Comparison of ENCODE assay signal across 8 cellular contexts in the genomic region with DNA sequence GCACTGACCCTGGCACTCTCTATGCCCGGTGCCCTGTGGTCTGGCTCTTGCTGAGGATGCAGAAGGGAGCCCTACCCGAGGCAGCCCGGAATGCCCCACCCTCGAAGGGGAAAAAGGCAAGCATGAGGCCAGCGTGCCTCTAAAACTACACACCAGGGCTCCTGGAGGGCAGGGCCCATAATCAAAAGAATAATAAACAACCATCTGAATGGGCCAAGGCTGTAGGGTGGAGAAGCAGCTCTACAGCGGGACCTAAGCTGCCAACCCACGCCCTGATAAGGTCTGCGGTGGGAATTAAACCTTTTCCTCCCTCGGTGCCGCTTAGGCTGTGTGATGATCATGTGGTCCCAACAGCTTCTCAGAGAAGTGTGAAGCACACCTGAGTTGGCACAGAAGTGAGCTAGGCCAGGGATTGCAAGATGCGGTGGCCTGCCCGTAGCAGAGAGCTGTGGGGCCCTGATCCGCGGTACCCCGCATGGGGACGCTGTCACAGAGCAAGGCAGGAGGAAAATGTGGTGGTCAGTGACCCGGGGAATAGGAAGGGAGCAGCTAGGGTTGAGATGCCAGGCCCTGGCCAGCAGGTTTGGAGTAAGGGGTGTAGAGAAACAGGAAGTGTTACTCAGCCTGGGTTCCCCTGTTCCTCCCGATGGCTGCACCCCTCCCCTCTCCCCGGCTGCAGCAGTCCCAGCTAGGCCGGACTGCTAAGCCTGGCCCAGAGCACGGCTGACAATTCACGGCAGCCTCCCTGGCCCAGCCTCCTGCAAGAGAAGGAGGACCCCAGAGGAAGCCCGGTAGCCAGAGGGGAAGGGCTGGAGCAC. TPM values are rescaled to one million over a fixed set of nuclear protein-coding genes. Genes with fewer than 3 reads are reported as not detected.
DNase-seq lines count a peak whose midpoint lies in the region; ATAC-seq and TF ChIP-seq lines count a peak whose summit lies in the region.

No MANE protein-coding gene starts in this region.

- H3K9ac ChIP-seq in mucosa of stomach (ENCODE audit: low read length) = peak overlapping the region; percentile 52

- H3K27ac ChIP-seq in adrenal gland = peak overlapping the region in 3 of 5 donors; percentile 47 to 59 (median 57)

- TF ChIP-seq CTCF in adrenal gland (IDR thresholded peaks at IDR 0.05) = no peak
- TF ChIP-seq CTCF in omental fat pad (IDR thresholded peaks at IDR 0.05) = no peak

- intact Hi-C loops in adrenal gland (cut with DNase I) = no loop called here

- H3K9me3 ChIP-seq in adrenal gland (replicated peaks in 1 of 3) = no peaks in the 10 kb centered on the region
- H3K9me3 ChIP-seq in mucosa of stomach (ENCODE audit: control insufficient read depth, low read length) = no peaks in the 10 kb centered on the region

- H3K4me1 ChIP-seq in adrenal gland (replicated peaks in 1 of 2) = peaks cover 38 to 45% of the 10 kb centered on the region in 2 donors
- peaks cover 67% of the 10 kb centered on the region for H3K4me1 ChIP-seq in mucosa of stomach (ENCODE audit: control insufficient read depth, insufficient read depth, low read length)

- no peaks in the 10 kb centered on the region for H3K27me3 ChIP-seq in adrenal gland
- H3K27me3 ChIP-seq in mucosa of stomach (ENCODE audit: control insufficient read depth, insufficient read depth, low read length) = no peaks in the 10 kb centered on the region

- in situ Hi-C loops in G401 (cut with HindIII; ENCODE audit: low sequenced_read_pairs) = no loop called here

- 72 to 79% (median 77%) methylated on average over 12 to 23 of the region's 23 CpGs for WGBS in adrenal gland, 4 donors

- no peak overlapping the region for H3K4me3 ChIP-seq in adrenal gland
- no peak overlapping the region for H3K4me3 ChIP-seq in mucosa of stomach (ENCODE audit: low read length)

- peak; percentile 36 for DNase-seq in G401 (ENCODE audit: low spot score)
- DNase-seq in adrenal gland = no peak
- DNase-seq in amniotic stem cell (lab: John Stamatoyannopoulos, UW) = no peak
- DNase-seq in NCI-H1436 treated with DMSO at 0.1 percent for 48 hours (lab: John Stamatoyannopoulos, UW) = no peak
- no peak for DNase-seq in omental fat pad (ENCODE audit: low spot score)

- H3K36me3 ChIP-seq in adrenal gland (replicated peaks in 1 of 2) (peaks cover 0 to 20% of the 10 kb centered on the region in 2 donors), mucosa of stomach (ENCODE audit: control insufficient read depth, insufficient read depth, low read length) (peaks cover 5% of the 10 kb centered on the region)

- TF ChIP-seq POLR2A in adrenal gland (IDR thresholded peaks at IDR 0.05) = no peak

- peak; percentile 3 for ATAC-seq in HG02798 (IDR thresholded peaks at IDR 0.05; ENCODE audit: poor library complexity, unreplicated experiment)
- no peak for ATAC-seq in GM18867 (IDR thresholded peaks at IDR 0.05; ENCODE audit: unreplicated experiment)
- no peak for ATAC-seq in omental fat pad (ENCODE audit: low FRiP score)

RNA-seq across cellular contexts. Expression of gene C15orf62, which starts 1.1 kb away (rescaled TPM):
- total RNA-seq in G401 (2014; rRNA removed; shearing (Covaris generic)) = 3.1 and 4.0 TPM in 2 replicates
- total RNA-seq in adrenal gland (1 to 10 TPM in 1 of 8 donors, under 1 TPM in 3, not detected in 4; 0.25 to 1.1 (median 0.54) TPM), omental fat pad (1 to 10 TPM in 1 of 4 donors, under 1 TPM in 2, not detected in 1; 0.19 to 1.3 (median 0.50) TPM)
- polyA plus RNA-seq in adrenal gland = under 1 TPM; 0.07 to 0.97 (median 0.27) TPM

RNA-seq across cellular contexts. Expression of gene GCHFR, which starts 4.8 kb away (rescaled TPM):
- total RNA-seq in G401 (2014; rRNA removed; shearing (Covaris generic)) = 829 and 1,388 TPM in 2 replicates
- total RNA-seq in adrenal gland (10 to 100 TPM; 11.9 to 77.3 (median 20.1) TPM), omental fat pad (100 to 1,000 TPM in 2 of 4 donors, 10 to 100 TPM in 2; 42.5 to 129 (median 97.1) TPM)
- polyA plus RNA-seq in adrenal gland = 10 to 100 TPM in 2 of 3 donors, 1 to 10 TPM in 1; 6.1 to 27.0 (median 23.6) TPM

RNA-seq across cellular contexts. Expression of gene RMDN3, which starts 13.6 kb away (rescaled TPM):
- total RNA-seq in G401 (2014; rRNA removed; shearing (Covaris generic)) = 107 and 114 TPM in 2 replicates
- total RNA-seq in adrenal gland (10 to 100 TPM; 25.5 to 50.1 (median 34.2) TPM), omental fat pad (10 to 100 TPM; 32.8 to 50.8 (median 43.7) TPM)
- 10 to 100 TPM; 19.2 to 45.4 (median 22.4) TPM for polyA plus RNA-seq in adrenal gland

RNA-seq across cellular contexts. Expression of gene ZFYVE19, which starts 38.2 kb away (rescaled TPM):
- total RNA-seq in G401 (2014; rRNA removed; shearing (Covaris generic)) = 27.5 and 29.2 TPM in 2 replicates
- 10 to 100 TPM; 11.0 to 35.1 (median 28.8) TPM for total RNA-seq in adrenal gland
- 10 to 100 TPM; 12.0 to 25.3 (median 24.1) TPM for polyA plus RNA-seq in adrenal gland
- total RNA-seq in omental fat pad = 10 to 100 TPM; 13.5 to 29.5 (median 21.1) TPM

RNA-seq across cellular contexts. Expression of gene DNAJC17, which starts 38.6 kb away (rescaled TPM):
- 49.7 and 100 TPM in 2 replicates for total RNA-seq in G401 (2014; rRNA removed; shearing (Covaris generic))
- total RNA-seq in adrenal gland (10 to 100 TPM; 27.4 to 88.6 (median 39.4) TPM), omental fat pad (10 to 100 TPM in 3 of 4 donors, 1 to 10 TPM in 1; 8.8 to 21.1 (median 17.1) TPM)
- 100 to 1,000 TPM in 2 of 3 donors, 10 to 100 TPM in 1; 33.0 to 174 (median 170) TPM for polyA plus RNA-seq in adrenal gland
